ENCODE assay signal across 1 cellular context in genomic region chr1:21774835-21775541, GRCh38.
TF ChIP-seq lines count a peak whose summit lies in the region.

No MANE protein-coding gene starts in this region.

TF ChIP-seq in GM12878, 131 proteins besides CTCF, POLR2A, EP300 and RAD21:
- TF ChIP-seq NKRF (conservative IDR thresholded peaks at IDR 0.05) (no peak), ELK1 (IDR thresholded peaks at IDR 0.05; ENCODE audit: low read depth, low read length) (no peak), ZNF274 (IDR thresholded peaks at IDR 0.05; ENCODE audit: insufficient read depth, insufficient read length) (no peak), POLR2AphosphoS5 (IDR thresholded peaks at IDR 0.05; ENCODE audit: low read length) (peak; percentile 39; the same call in 1 of the 2 replicates), ZBTB33 (IDR thresholded peaks at IDR 0.05) (peak; percentile 75; the same call in 1 of the 2 replicates), RUNX3 (IDR thresholded peaks at IDR 0.05; ENCODE audit: low read length) (no peak)
TF ChIP-seq in GM12878: peak in this region for 2.
